ENCODE assay signal across 1 cellular context in genomic region chr17:75940727-75941441, GRCh38.
TF ChIP-seq lines count a peak whose summit lies in the region.

Gene FBF1, minus strand, starts transcription at chr17:75941042. Its CDS starts 2,893 bp downstream, at chr17:75938149.

TF ChIP-seq in HepG2, 621 proteins besides CTCF, POLR2A, EP300 and RAD21 (continued from another document and continues in another):
- TF ChIP-seq, protein P1, sequence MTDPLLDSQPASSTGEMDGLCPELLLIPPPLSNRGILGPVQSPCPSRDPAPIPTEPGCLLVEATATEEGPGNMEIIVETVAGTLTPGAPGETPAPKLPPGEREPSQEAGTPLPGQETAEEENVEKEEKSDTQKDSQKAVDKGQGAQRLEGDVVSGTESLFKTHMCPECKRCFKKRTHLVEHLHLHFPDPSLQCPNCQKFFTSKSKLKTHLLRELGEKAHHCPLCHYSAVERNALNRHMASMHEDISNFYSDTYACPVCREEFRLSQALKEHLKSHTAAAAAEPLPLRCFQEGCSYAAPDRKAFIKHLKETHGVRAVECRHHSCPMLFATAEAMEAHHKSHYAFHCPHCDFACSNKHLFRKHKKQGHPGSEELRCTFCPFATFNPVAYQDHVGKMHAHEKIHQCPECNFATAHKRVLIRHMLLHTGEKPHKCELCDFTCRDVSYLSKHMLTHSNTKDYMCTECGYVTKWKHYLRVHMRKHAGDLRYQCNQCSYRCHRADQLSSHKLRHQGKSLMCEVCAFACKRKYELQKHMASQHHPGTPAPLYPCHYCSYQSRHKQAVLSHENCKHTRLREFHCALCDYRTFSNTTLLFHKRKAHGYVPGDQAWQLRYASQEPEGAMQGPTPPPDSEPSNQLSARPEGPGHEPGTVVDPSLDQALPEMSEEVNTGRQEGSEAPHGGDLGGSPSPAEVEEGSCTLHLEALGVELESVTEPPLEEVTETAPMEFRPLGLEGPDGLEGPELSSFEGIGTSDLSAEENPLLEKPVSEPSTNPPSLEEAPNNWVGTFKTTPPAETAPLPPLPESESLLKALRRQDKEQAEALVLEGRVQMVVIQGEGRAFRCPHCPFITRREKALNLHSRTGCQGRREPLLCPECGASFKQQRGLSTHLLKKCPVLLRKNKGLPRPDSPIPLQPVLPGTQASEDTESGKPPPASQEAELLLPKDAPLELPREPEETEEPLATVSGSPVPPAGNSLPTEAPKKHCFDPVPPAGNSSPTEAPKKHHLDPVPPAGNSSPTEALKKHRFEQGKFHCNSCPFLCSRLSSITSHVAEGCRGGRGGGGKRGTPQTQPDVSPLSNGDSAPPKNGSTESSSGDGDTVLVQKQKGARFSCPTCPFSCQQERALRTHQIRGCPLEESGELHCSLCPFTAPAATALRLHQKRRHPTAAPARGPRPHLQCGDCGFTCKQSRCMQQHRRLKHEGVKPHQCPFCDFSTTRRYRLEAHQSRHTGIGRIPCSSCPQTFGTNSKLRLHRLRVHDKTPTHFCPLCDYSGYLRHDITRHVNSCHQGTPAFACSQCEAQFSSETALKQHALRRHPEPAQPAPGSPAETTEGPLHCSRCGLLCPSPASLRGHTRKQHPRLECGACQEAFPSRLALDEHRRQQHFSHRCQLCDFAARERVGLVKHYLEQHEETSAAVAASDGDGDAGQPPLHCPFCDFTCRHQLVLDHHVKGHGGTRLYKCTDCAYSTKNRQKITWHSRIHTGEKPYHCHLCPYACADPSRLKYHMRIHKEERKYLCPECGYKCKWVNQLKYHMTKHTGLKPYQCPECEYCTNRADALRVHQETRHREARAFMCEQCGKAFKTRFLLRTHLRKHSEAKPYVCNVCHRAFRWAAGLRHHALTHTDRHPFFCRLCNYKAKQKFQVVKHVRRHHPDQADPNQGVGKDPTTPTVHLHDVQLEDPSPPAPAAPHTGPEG (CRISPR knock-in tag; IDR thresholded peaks at IDR 0.05) = peak; percentile 84
- TF ChIP-seq NKX3-1 (CRISPR knock-in tag; IDR thresholded peaks at IDR 0.05) (0 out of 2 replicates have a peak, but pooled peaks have one; percentile 47), ZNF772 (CRISPR knock-in tag; IDR thresholded peaks at IDR 0.05) (peak; percentile 88), ZBTB3 (CRISPR knock-in tag; IDR thresholded peaks at IDR 0.05; ENCODE audit: borderline replicate concordance, low read depth) (no peak), MTA3 (CRISPR knock-in tag; IDR thresholded peaks at IDR 0.05) (no peak), FOXJ3 (CRISPR knock-in tag; IDR thresholded peaks at IDR 0.05; ENCODE audit: borderline replicate concordance) (peak; percentile 46), IRF2 (CRISPR knock-in tag; IDR thresholded peaks at IDR 0.05) (peak; percentile 94), RAD51 (IDR thresholded peaks at IDR 0.05; ENCODE audit: borderline replicate concordance) (no peak), RFX5 (IDR thresholded peaks at IDR 0.05; ENCODE audit: low read depth, low read length) (no peak; the same call in 1 of the 2 replicates), ZFAT (CRISPR knock-in tag; conservative IDR thresholded peaks at IDR 0.05) (0 out of 2 replicates have a peak, but pooled peaks have one; percentile 26), JUND (CRISPR knock-in tag; IDR thresholded peaks at IDR 0.05) (no peak), ZNF232 (CRISPR knock-in tag; IDR thresholded peaks at IDR 0.05; ENCODE audit: borderline replicate concordance) (peak; percentile 92), ZNF382 (CRISPR knock-in tag; IDR thresholded peaks at IDR 0.05; ENCODE audit: borderline replicate concordance) (no peak), SMARCC2 (IDR thresholded peaks at IDR 0.05) (no peak), ZNF546 (CRISPR knock-in tag; conservative IDR thresholded peaks at IDR 0.05) (peak; percentile 95), EED (CRISPR knock-in tag; IDR thresholded peaks at IDR 0.05) (peak; percentile 52; the same call in 1 of the 2 replicates), GMEB2 (CRISPR knock-in tag; IDR thresholded peaks at IDR 0.05; ENCODE audit: low read depth) (peak; percentile 70; the same call in 1 of the 2 replicates), GABPA (IDR thresholded peaks at IDR 0.05; ENCODE audit: low read depth, low read length) (no peak; the same call in 1 of the 2 replicates), GABPA (CRISPR knock-in tag; IDR thresholded peaks at IDR 0.05; ENCODE audit: low read depth) (peak; percentile 66; the same call in 1 of the 2 replicates), XBP1 (CRISPR knock-in tag; IDR thresholded peaks at IDR 0.05) (no peak), ONECUT2 (CRISPR knock-in tag; IDR thresholded peaks at IDR 0.05) (no peak), SMYD3 (CRISPR knock-in tag; IDR thresholded peaks at IDR 0.05) (peak; percentile 91; the same call in 1 of the 2 replicates), SATB2 (CRISPR knock-in tag; IDR thresholded peaks at IDR 0.05) (no peak), ZMYM2 (CRISPR knock-in tag; IDR thresholded peaks at IDR 0.05) (no peak), KLF13 (CRISPR knock-in tag; IDR thresholded peaks at IDR 0.05) (no peak), KLF15 (CRISPR knock-in tag; IDR thresholded peaks at IDR 0.05; ENCODE audit: borderline replicate concordance) (peak; percentile 91), ZBTB21 (CRISPR knock-in tag; IDR thresholded peaks at IDR 0.05) (no peak; the same call in 1 of the 2 replicates), HNRNPK (IDR thresholded peaks at IDR 0.05; ENCODE audit: low read depth, low read length, poor library complexity, severe bottlenecking) (peak; percentile 57), ZNF160 (CRISPR knock-in tag; IDR thresholded peaks at IDR 0.05) (peak; percentile 94), ZFP36 (IDR thresholded peaks at IDR 0.05; ENCODE audit: borderline replicate concordance, low read depth, low read length, partially characterized antibody) (no peak), ZNF276 (CRISPR knock-in tag; IDR thresholded peaks at IDR 0.05; ENCODE audit: low read depth) (peak; percentile 88; the same call in 1 of the 2 replicates), ZNF207 (IDR thresholded peaks at IDR 0.05; ENCODE audit: borderline replicate concordance) (no peak), PCBP2 (optimal IDR thresholded peaks at IDR 0.05; ENCODE audit: low read depth, low read length, poor library complexity, severe bottlenecking) (no peak), ATF7-NPFF (CRISPR knock-in tag; IDR thresholded peaks at IDR 0.05; ENCODE audit: low read depth) (peak; percentile 96), RBFOX2 (IDR thresholded peaks at IDR 0.05; ENCODE audit: low read depth, low read length) (peak; percentile 88)
- TF ChIP-seq, protein P2, sequence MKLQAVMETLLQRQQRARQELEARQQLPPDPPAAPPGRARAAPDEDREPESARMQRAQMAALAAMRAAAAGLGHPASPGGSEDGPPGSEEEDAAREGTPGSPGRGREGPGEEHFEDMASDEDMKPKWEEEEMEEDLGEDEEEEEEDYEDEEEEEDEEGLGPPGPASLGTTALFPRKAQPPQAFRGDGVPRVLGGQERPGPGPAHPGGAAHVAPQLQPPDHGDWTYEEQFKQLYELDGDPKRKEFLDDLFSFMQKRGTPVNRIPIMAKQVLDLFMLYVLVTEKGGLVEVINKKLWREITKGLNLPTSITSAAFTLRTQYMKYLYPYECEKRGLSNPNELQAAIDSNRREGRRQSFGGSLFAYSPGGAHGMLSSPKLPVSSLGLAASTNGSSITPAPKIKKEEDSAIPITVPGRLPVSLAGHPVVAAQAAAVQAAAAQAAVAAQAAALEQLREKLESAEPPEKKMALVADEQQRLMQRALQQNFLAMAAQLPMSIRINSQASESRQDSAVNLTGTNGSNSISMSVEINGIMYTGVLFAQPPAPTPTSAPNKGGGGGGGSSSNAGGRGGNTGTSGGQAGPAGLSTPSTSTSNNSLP (IDR thresholded peaks at IDR 0.05; ENCODE audit: low read depth, low read length) = no peak; the same call in 1 of the 2 replicates
- TF ChIP-seq, protein P3, sequence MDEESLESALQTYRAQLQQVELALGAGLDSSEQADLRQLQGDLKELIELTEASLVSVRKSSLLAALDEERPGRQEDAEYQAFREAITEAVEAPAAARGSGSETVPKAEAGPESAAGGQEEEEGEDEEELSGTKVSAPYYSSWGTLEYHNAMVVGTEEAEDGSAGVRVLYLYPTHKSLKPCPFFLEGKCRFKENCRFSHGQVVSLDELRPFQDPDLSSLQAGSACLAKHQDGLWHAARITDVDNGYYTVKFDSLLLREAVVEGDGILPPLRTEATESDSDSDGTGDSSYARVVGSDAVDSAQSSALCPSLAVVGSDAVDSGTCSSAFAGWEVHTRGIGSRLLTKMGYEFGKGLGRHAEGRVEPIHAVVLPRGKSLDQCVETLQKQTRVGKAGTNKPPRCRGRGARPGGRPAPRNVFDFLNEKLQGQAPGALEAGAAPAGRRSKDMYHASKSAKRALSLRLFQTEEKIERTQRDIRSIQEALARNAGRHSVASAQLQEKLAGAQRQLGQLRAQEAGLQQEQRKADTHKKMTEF (CRISPR knock-in tag; IDR thresholded peaks at IDR 0.05) = peak; percentile 98
- TF ChIP-seq, protein P4, sequence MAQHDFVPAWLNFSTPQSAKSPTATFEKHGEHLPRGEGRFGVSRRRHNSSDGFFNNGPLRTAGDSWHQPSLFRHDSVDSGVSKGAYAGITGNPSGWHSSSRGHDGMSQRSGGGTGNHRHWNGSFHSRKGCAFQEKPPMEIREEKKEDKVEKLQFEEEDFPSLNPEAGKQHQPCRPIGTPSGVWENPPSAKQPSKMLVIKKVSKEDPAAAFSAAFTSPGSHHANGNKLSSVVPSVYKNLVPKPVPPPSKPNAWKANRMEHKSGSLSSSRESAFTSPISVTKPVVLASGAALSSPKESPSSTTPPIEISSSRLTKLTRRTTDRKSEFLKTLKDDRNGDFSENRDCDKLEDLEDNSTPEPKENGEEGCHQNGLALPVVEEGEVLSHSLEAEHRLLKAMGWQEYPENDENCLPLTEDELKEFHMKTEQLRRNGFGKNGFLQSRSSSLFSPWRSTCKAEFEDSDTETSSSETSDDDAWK (CRISPR knock-in tag; IDR thresholded peaks at IDR 0.05) = no peak
- TF ChIP-seq, protein P5, sequence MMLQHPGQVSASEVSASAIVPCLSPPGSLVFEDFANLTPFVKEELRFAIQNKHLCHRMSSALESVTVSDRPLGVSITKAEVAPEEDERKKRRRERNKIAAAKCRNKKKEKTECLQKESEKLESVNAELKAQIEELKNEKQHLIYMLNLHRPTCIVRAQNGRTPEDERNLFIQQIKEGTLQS (CRISPR knock-in tag; IDR thresholded peaks at IDR 0.05) = peak; percentile 49; the same call in 1 of the 2 replicates
- TF ChIP-seq, protein P6, sequence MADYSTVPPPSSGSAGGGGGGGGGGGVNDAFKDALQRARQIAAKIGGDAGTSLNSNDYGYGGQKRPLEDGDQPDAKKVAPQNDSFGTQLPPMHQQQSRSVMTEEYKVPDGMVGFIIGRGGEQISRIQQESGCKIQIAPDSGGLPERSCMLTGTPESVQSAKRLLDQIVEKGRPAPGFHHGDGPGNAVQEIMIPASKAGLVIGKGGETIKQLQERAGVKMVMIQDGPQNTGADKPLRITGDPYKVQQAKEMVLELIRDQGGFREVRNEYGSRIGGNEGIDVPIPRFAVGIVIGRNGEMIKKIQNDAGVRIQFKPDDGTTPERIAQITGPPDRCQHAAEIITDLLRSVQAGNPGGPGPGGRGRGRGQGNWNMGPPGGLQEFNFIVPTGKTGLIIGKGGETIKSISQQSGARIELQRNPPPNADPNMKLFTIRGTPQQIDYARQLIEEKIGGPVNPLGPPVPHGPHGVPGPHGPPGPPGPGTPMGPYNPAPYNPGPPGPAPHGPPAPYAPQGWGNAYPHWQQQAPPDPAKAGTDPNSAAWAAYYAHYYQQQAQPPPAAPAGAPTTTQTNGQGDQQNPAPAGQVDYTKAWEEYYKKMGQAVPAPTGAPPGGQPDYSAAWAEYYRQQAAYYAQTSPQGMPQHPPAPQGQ (CRISPR knock-in tag; IDR thresholded peaks at IDR 0.05; ENCODE audit: borderline replicate concordance) = peak; percentile 54; the same call in 1 of the 2 replicates
- TF ChIP-seq, protein P7, sequence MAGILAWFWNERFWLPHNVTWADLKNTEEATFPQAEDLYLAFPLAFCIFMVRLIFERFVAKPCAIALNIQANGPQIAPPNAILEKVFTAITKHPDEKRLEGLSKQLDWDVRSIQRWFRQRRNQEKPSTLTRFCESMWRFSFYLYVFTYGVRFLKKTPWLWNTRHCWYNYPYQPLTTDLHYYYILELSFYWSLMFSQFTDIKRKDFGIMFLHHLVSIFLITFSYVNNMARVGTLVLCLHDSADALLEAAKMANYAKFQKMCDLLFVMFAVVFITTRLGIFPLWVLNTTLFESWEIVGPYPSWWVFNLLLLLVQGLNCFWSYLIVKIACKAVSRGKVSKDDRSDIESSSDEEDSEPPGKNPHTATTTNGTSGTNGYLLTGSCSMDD (CRISPR knock-in tag; IDR thresholded peaks at IDR 0.05) = peak; percentile 31; the same call in 1 of the 2 replicates
